Comparison of ENCODE assay signal across 19 cellular contexts in the genomic region with DNA sequence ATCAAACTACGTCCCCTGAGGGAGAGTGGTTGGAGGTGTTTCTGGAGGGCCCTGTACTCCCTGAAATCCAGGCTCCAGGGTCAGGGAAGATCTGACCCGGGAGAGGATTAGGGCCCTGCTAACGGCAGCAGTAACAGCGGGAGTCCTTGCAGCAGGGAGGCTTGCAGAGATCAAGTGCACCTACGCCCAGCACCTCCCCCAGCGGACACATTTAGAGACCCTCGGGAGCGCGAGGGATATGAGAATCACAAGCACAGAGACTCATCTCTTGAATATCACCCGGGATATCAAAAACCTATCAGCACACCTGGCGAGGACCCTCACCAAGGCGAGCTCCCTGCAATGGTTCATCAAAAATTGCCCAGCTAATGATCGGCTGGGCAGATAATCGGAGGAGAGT.
DNase-seq lines count a peak whose midpoint lies in the region; ATAC-seq and TF ChIP-seq lines count a peak whose summit lies in the region.
"Had no signal": no experiment of that assay in that cellular context is flagged by ENCODE, and none has a peak within 500 bp of the region (broad histone marks: within the 10 kb centered on the region; RNA-seq: fewer than 3 reads in every experiment).

No MANE protein-coding gene starts in this region.

- ATAC-seq in Right ventricle myocardium superior (ENCODE audit: poor library complexity) (no peak), HG02759 (IDR thresholded peaks at IDR 0.05; ENCODE audit: unreplicated experiment) (no peak)
- ATAC-seq: A549, GM12878 had no signal

- no peaks in the 10 kb centered on the region for H3K9me3 ChIP-seq in esophagus muscularis mucosa
- H3K9me3 ChIP-seq: A549, BLaER1, HAP-1 had no signal

- H3K27me3 ChIP-seq in esophagus muscularis mucosa = no peaks in the 10 kb centered on the region
- H3K27me3 ChIP-seq: BLaER1 had no signal

- peak overlapping the region; percentile 43 for H3K27ac Mint-ChIP-seq in nephron progenitor cell
- H3K27ac Mint-ChIP-seq: CD14-positive monocyte; CD4-positive, alpha-beta memory T cell had no signal

- WGBS in esophagus muscularis mucosa = 91% methylated on average over 14 of the region's 14 CpGs

- H3K4me3 Mint-ChIP-seq in nephron progenitor cell = no peak overlapping the region
- H3K4me3 Mint-ChIP-seq: CD14-positive monocyte; CD4-positive, alpha-beta memory T cell had no signal

- no peak for TF ChIP-seq EP300 in esophagus muscularis mucosa (IDR thresholded peaks at IDR 0.05)

- H3K36me3 Mint-ChIP-seq in nephron progenitor cell (ENCODE audit: low read depth) = peaks cover 11% of the 10 kb centered on the region
- H3K36me3 Mint-ChIP-seq: CD14-positive monocyte; CD4-positive, alpha-beta memory T cell had no signal

- TF ChIP-seq CTCF in nephron progenitor cell (IDR thresholded peaks at IDR 0.05) (no peak), esophagus muscularis mucosa (IDR thresholded peaks at IDR 0.05) (no peak)

- TF ChIP-seq POLR2A in esophagus muscularis mucosa (IDR thresholded peaks at IDR 0.05; ENCODE audit: low read depth) = no peak

- no peaks in the 10 kb centered on the region for H3K4me1 ChIP-seq in esophagus muscularis mucosa
- H3K4me1 ChIP-seq: A549, HAP-1 had no signal

- DNase-seq in cardiac septum (ENCODE audit: low spot score) = peak; percentile 67
- DNase-seq in Right ventricle myocardium superior = no peak
- no peak for DNase-seq in nephron progenitor cell
- DNase-seq in retina = peak; percentile 19
- no peak for DNase-seq in esophagus muscularis mucosa (ENCODE audit: extremely low spot score)
- no peak for DNase-seq in NCI-H2081 (lab: John Stamatoyannopoulos, UW)
- DNase-seq in pons (ENCODE audit: low spot score) = no peak
- DNase-seq: CD4-positive, alpha-beta memory T cell; DMS 273 treated with DMSO at 0.1 percent for 48 hours; DMS53; DND-41; EL had no signal

- H3K9me3 Mint-ChIP-seq in nephron progenitor cell = no peaks in the 10 kb centered on the region
- H3K9me3 Mint-ChIP-seq: CD4-positive, alpha-beta memory T cell had no signal

- H3K4me1 Mint-ChIP-seq in nephron progenitor cell = peaks cover 48% of the 10 kb centered on the region
- H3K4me1 Mint-ChIP-seq: CD14-positive monocyte; CD4-positive, alpha-beta memory T cell had no signal

- intact Hi-C loops in cardiac septum (cut with DNase I) = no loop called here
- intact Hi-C loops in Right ventricle myocardium superior (cut with DNase I) = no loop called here
- intact Hi-C loops in esophagus muscularis mucosa (cut with DNase I) = no loop called here

- H3K27me3 Mint-ChIP-seq in nephron progenitor cell (ENCODE audit: low read depth, poor library complexity) = peaks cover 5% of the 10 kb centered on the region

- H3K4me3 ChIP-seq in esophagus muscularis mucosa = no peak overlapping the region
- H3K4me3 ChIP-seq: A549, BLaER1, GM12878, HAP-1 had no signal

- no peak overlapping the region for H3K27ac ChIP-seq in esophagus muscularis mucosa (replicated peaks in 1 of 4)
- H3K27ac ChIP-seq: 22Rv1, A549, BLaER1 had no signal

- H3K36me3 ChIP-seq in esophagus muscularis mucosa = peaks cover 4 to 28% (median 9%) of the 10 kb centered on the region in 4 donors
- H3K36me3 ChIP-seq: HAP-1 had no signal

Comparison
In these comparisons a context has a peak if more than half of its experiments do, and no peak if none do; other contexts are left out.
1. DNase-seq: peak in cardiac septum (single experiment) and retina (single experiment); none in Right ventricle myocardium superior (single experiment), nephron progenitor cell (single experiment), esophagus muscularis mucosa (single experiment), NCI-H2081 (0 of 2) and pons (single experiment).